Comparison of ENCODE assay signal across 34 cellular contexts in the genomic region with DNA sequence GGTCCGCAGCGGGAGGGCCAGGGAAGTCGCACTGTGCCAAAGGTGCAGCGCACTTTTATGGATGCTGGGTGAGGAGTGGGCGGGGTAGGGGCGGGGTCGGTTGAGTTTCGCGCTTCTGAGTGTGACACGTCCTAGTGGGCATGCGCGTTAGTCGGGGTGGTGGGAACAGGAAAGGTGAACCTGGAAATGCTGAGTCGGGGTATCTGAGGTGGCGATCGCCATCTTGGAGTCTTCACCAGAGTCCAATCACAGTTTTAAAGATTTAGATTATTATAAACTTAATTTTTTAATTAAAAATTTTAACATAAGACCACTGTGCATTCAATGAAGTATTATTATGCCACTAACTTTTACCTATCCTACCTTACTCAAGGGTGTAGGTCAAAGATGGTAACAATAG.
"Had no signal": no experiment of that assay in that cellular context is flagged by ENCODE, and none has a peak within 500 bp of the region (broad histone marks: within the 10 kb centered on the region; RNA-seq: fewer than 3 reads in every experiment).

No MANE protein-coding gene starts in this region.

- H3K36me3 ChIP-seq: adrenal gland, breast epithelium, Peyer's patch, SJSA1 had no signal

- FAIRE-seq: astrocyte, TTC549 had no signal

- H3K27me3 ChIP-seq: adrenal gland, body of pancreas, breast epithelium, Peyer's patch, SJSA1 had no signal

- H3K4me2 ChIP-seq: SK-N-SH had no signal

- H3K27ac ChIP-seq: adrenal gland, body of pancreas, breast epithelium, Peyer's patch, SJSA1 had no signal

- H3K27ac Mint-ChIP-seq: activated CD4-positive, alpha-beta T cell treated with anti-CD3 and anti-CD28 coated beads for 36 hours; activated CD4-positive, alpha-beta T cell treated with anti-CD3 and anti-CD28 coated beads, Interleukin-2, amount 10 ng/mL, durations not matched to agents 7 days and 5 days; activated CD8-positive, alpha-beta T cell treated with anti-CD3 and anti-CD28 coated beads, Interleukin-2, amount 10 ng/mL, durations not matched to agents 7 days and 5 days; activated naive CD4-positive, alpha-beta T cell treated with anti-CD3 and anti-CD28 coated beads for 36 hours; activated T-helper 2 cell treated with anti-CD3 and anti-CD28 coated beads, Interferon-gamma antibody, Interleukin-2, Interleukin-4, amounts not matched to agents 10 μg/mL and 5 μg/mL and 100 μg/mL, durations not matched to agents 14 hours and 24 hours and 36 hours; T-helper 1 cell treated with Interleukin-12 subunit alpha and Interleukin-12 subunit beta and Interleukin-4 antibody, amounts not matched to agents 30 μg/mL and 1 μg/mL, for 36 hours; T-helper 2 cell treated with Interferon-gamma antibody and Interleukin-4, amounts not matched to agents 5 μg/mL and 100 μg/mL, for 36 hours; WTC11 had no signal

- H3K4me1 Mint-ChIP-seq: activated CD4-positive, alpha-beta T cell treated with anti-CD3 and anti-CD28 coated beads for 36 hours; activated CD4-positive, alpha-beta T cell treated with anti-CD3 and anti-CD28 coated beads, Interleukin-2, amount 10 ng/mL, durations not matched to agents 7 days and 5 days; WTC11 had no signal

- H3K9ac ChIP-seq: SK-N-SH had no signal

- H3K27me3 Mint-ChIP-seq: activated CD4-positive, alpha-beta T cell treated with anti-CD3 and anti-CD28 coated beads for 36 hours; activated CD4-positive, alpha-beta T cell treated with anti-CD3 and anti-CD28 coated beads, Interleukin-2, amount 10 ng/mL, durations not matched to agents 7 days and 5 days had no signal

- H3K4me1 ChIP-seq: adrenal gland, body of pancreas, breast epithelium, Peyer's patch, SJSA1 had no signal

- H3K4me3 ChIP-seq: adrenal gland, body of pancreas, breast epithelium, Peyer's patch, SJSA1 had no signal

- H3K9me3 ChIP-seq: adrenal gland, body of pancreas, breast epithelium, Peyer's patch, SJSA1, SK-N-SH had no signal

- ATAC-seq: activated CD4-positive, alpha-beta T cell treated with anti-CD3 and anti-CD28 coated beads for 36 hours; activated CD4-positive, CD25-positive, alpha-beta regulatory T cell treated with anti-CD3 and anti-CD28 coated beads, Interleukin-2, amount 50 U/mL, for 24 hours; activated CD8-positive, alpha-beta T cell treated with anti-CD3 and anti-CD28 coated beads, Interleukin-2, amount 10 ng/mL, durations not matched to agents 7 days and 5 days; activated naive CD4-positive, alpha-beta T cell treated with anti-CD3 and anti-CD28 coated beads, Interleukin-2, amount 50 U/mL, for 72 hours; body of pancreas; WTC11 had no signal

- H3K4me3 Mint-ChIP-seq: activated CD4-positive, alpha-beta T cell treated with anti-CD3 and anti-CD28 coated beads for 36 hours; activated CD4-positive, alpha-beta T cell treated with anti-CD3 and anti-CD28 coated beads, Interleukin-2, amount 10 ng/mL, durations not matched to agents 7 days and 5 days; activated CD8-positive, alpha-beta T cell treated with anti-CD3 and anti-CD28 coated beads, Interleukin-2, amount 10 ng/mL, durations not matched to agents 7 days and 5 days; activated naive CD4-positive, alpha-beta T cell treated with anti-CD3 and anti-CD28 coated beads for 36 hours; T-helper 1 cell treated with Interleukin-12 subunit alpha and Interleukin-12 subunit beta and Interleukin-4 antibody, amounts not matched to agents 30 μg/mL and 1 μg/mL, for 36 hours; T-helper 2 cell treated with Interferon-gamma antibody and Interleukin-4, amounts not matched to agents 5 μg/mL and 100 μg/mL, for 36 hours; WTC11 had no signal

- DNase-seq: activated CD4-positive, alpha-beta T cell treated with anti-CD3 and anti-CD28 coated beads for 36 hours; activated CD4-positive, alpha-beta T cell treated with anti-CD3 and anti-CD28 coated beads, Interleukin-2, amount 10 ng/mL, durations not matched to agents 7 days and 5 days; activated CD4-positive, alpha-beta T cell treated with anti-CD3 and anti-CD28 coated beads, Interleukin-2, amount 50 U/mL, for 48 hours; activated CD8-positive, alpha-beta T cell treated with anti-CD3 and anti-CD28 coated beads, Interleukin-2, amount 10 ng/mL, durations not matched to agents 7 days and 5 days; activated gamma-delta T cell treated with Interleukin-2 at 50 U/mL for 16 hours; activated naive CD4-positive, alpha-beta T cell treated with anti-CD3 and anti-CD28 coated beads for 36 hours; adrenal gland; body of pancreas; NCI-H1092 treated with DMSO at 0.1 percent for 48 hours; NCI-H1417; NCI-H146; NCI-H187; NCI-H2029 treated with DMSO at 0.1 percent for 48 hours; NCI-H2107; NCI-H2171; NCI-H510A; NCI-H526; NCI-H748 treated with DMSO at 0.1 percent for 48 hours; NK-92 treated with Interleukin-12 subunit alpha and Interleukin-12 subunit beta, amount 100 ng/mL, for 24 hours; PC-3; Peyer's patch; RPMI8226; SHP77 treated with DMSO at 0.1 percent for 48 hours; SK-N-SH had no signal
